ENCODE assay signal across 8 cellular contexts in genomic region chr3:56799251-56799882, GRCh38. TPM values are rescaled to one million over a fixed set of nuclear protein-coding genes. Genes with fewer than 3 reads are reported as not detected.
DNase-seq lines count a peak whose midpoint lies in the region; ATAC-seq and TF ChIP-seq lines count a peak whose summit lies in the region.

No MANE protein-coding gene starts in this region.

- CTCF ChIA-PET in BJ (lab: Yijun Ruan, JAX) = interaction anchor here (0.6 to 5.9 kb wide), 34 partner anchors 9 to 267 kb away, joined by 3 to 136 read pairs (median 4); no protein-coding TSS in a partner anchor

- H3K36me3 ChIP-seq in BJ (ENCODE audit: control insufficient read depth, insufficient read depth, low read length) (no peaks in the 10 kb centered on the region), H7 (replicated peaks; ENCODE audit: control insufficient read depth, insufficient read depth, low read length) (no peaks in the 10 kb centered on the region), adipocyte (ENCODE audit: control insufficient read depth, insufficient read depth, low read length, severe bottlenecking) (no peaks in the 10 kb centered on the region), MG63 (no peaks in the 10 kb centered on the region)

- no peak for ATAC-seq in GM19035 (IDR thresholded peaks at IDR 0.05; ENCODE audit: unreplicated experiment)

- H3K9me3 Mint-ChIP-seq in glutamatergic neuron (ENCODE audit: unreplicated experiment) = no peaks in the 10 kb centered on the region

- peak overlapping the region; percentile 54 for H3K4me3 Mint-ChIP-seq in glutamatergic neuron (ENCODE audit: unreplicated experiment)

- H3K27me3 ChIP-seq in BJ (ENCODE audit: control insufficient read depth, insufficient read depth, low read length) (0 out of 2 replicates have a peak, but pooled peaks cover 1% of the 10 kb centered on the region), H7 (ENCODE audit: control insufficient read depth, insufficient read depth, low read length) (peaks cover 11% of the 10 kb centered on the region), adipocyte (replicated peaks; ENCODE audit: control insufficient read depth, insufficient read depth, low read length) (no peaks in the 10 kb centered on the region), MG63 (no peaks in the 10 kb centered on the region)

- no peak overlapping the region for H3K4me3 ChIP-seq in BJ (ENCODE audit: low read depth, low read length)
- H3K4me3 ChIP-seq in H7 (ENCODE audit: insufficient read depth, low read depth, low read length) = no peak overlapping the region
- peak overlapping the region; percentile 21 for H3K4me3 ChIP-seq in adipocyte (ENCODE audit: low read length)
- H3K4me3 ChIP-seq in MG63 = no peak overlapping the region

- H3K4me1 Mint-ChIP-seq in glutamatergic neuron (ENCODE audit: low read depth, unreplicated experiment) = peaks cover 10% of the 10 kb centered on the region

- H3K27ac Mint-ChIP-seq in glutamatergic neuron (ENCODE audit: unreplicated experiment) = no peak overlapping the region

- TF ChIP-seq CTCF in BJ (IDR thresholded peaks at IDR 0.05; ENCODE audit: insufficient read depth, low read depth, low read length) = peak; percentile 44
- peak; percentile 87 for TF ChIP-seq CTCF in glutamatergic neuron (IDR thresholded peaks at IDR 0.05; ENCODE audit: partially characterized antibody, unreplicated experiment)

- no peaks in the 10 kb centered on the region for H3K36me3 Mint-ChIP-seq in glutamatergic neuron (ENCODE audit: unreplicated experiment)

- POLR2A ChIA-PET in BJ (lab: Charles Lee) = no interaction called here

- DNase-seq in BJ (ENCODE audit: low read depth) (no peak), H7 (peak; percentile 52), NCI-H748 treated with DMSO at 0.1 percent for 48 hours (lab: John Stamatoyannopoulos, UW) (peak; percentile 44), adipocyte (ENCODE audit: low read depth) (peak; percentile 92), glutamatergic neuron (no peak), pulmonary artery endothelial cell (ENCODE audit: low read depth, low spot score) (peak; percentile 47), MG63 (no peak)

- H3K4me1 ChIP-seq in adipocyte (ENCODE audit: control insufficient read depth, insufficient read depth, low read length) = peaks cover 32% of the 10 kb centered on the region

- peaks cover 1% of the 10 kb centered on the region for H3K27me3 Mint-ChIP-seq in glutamatergic neuron (ENCODE audit: unreplicated experiment)

- no peaks in the 10 kb centered on the region for H3K9me3 ChIP-seq in adipocyte (ENCODE audit: control insufficient read depth, low read length)
- H3K9me3 ChIP-seq in MG63 = no peaks in the 10 kb centered on the region

- peak overlapping the region; percentile 50 for H3K9ac ChIP-seq in adipocyte (ENCODE audit: low read length)

RNA-seq across cellular contexts. Expression of gene ARHGEF3, which starts 2.4 kb away (rescaled TPM):
- polyA plus RNA-seq in BJ (2011; rRNA removed) = 2.0 and 2.1 TPM in 2 replicates
- polyA minus RNA-seq in BJ (2011; rRNA and poly(A)+ RNA removed) = 1.1 and 1.2 TPM in 2 replicates
- 3.6 and 3.8 TPM in 2 replicates for total RNA-seq in H7 (2014; rRNA removed; shearing (Covaris generic))
- total RNA-seq in glutamatergic neuron (ENCODE audit: unreplicated experiment) (10.8 TPM), pulmonary artery endothelial cell (13.4 and 13.8 TPM in 2 replicates)
- 0.27 and 0.49 TPM in 2 replicates for total RNA-seq in MG63 (2014; rRNA removed; shearing (Covaris generic); ENCODE audit: low replicate concordance)

Comparison
In these comparisons a context has a peak if more than half of its experiments do, and no peak if none do; other contexts are left out.
1. DNase-seq: peak in H7 (single experiment), NCI-H748 treated with DMSO at 0.1 percent for 48 hours (single experiment), adipocyte (single experiment) and pulmonary artery endothelial cell (single experiment); none in BJ (single experiment), glutamatergic neuron (single experiment) and MG63 (single experiment).